ENCODE assay signal across 7 cellular contexts in genomic region chr3:25856902-25857518, GRCh38.
DNase-seq lines count a peak whose midpoint lies in the region; ATAC-seq and TF ChIP-seq lines count a peak whose summit lies in the region.

No MANE protein-coding gene starts in this region.

- no peaks in the 10 kb centered on the region for H3K4me1 ChIP-seq in breast epithelium
- peaks cover 6% of the 10 kb centered on the region for H3K4me1 ChIP-seq in lower lobe of right lung

- no peaks in the 10 kb centered on the region for H3K27me3 ChIP-seq in breast epithelium
- H3K27me3 ChIP-seq in lower lobe of right lung (ENCODE audit: low read depth), result no peaks in the 10 kb centered on the region

- ATAC-seq in GM19043 (IDR thresholded peaks at IDR 0.05; ENCODE audit: low read depth, unreplicated experiment), result peak; percentile 96
- ATAC-seq in HG03097 (IDR thresholded peaks at IDR 0.05; ENCODE audit: low FRiP score, unreplicated experiment), result peak; percentile 90
- peak; percentile 64 to 65 for ATAC-seq in lower lobe of right lung

- H3K9me3 ChIP-seq in breast epithelium (peaks cover 0 to 7% of the 10 kb centered on the region in 2 donors), lower lobe of right lung (no peaks in the 10 kb centered on the region)

- TF ChIP-seq POLR2A in breast epithelium (IDR thresholded peaks at IDR 0.05), result no peak

- H3K27ac ChIP-seq in breast epithelium (no peak overlapping the region), lower lobe of right lung (no peak overlapping the region)

- DNase-seq in Daoy (ENCODE audit: low read depth) (peak; percentile 4), NCI-H460 (ENCODE audit: extremely low read depth, low read depth) (peak; percentile 19), breast epithelium (ENCODE audit: low spot score in 2 of 2) (no peak), lower lobe of right lung (no peak)
- DNase-seq in stimulated activated CD4-positive, alpha-beta T cell treated with anti-CD3 and anti-CD28 coated beads, Interleukin-2, amount 100 ng/mL, for 48 hours, result no peak

- H3K36me3 ChIP-seq in breast epithelium, result no peaks in the 10 kb centered on the region
- H3K36me3 ChIP-seq in lower lobe of right lung, result no peaks in the 10 kb centered on the region

- H3K4me3 ChIP-seq in breast epithelium (no peak overlapping the region), lower lobe of right lung (no peak overlapping the region)

- intact Hi-C loops in breast epithelium (cut with DNase I; ENCODE audit: low total_unique reads) (no loop called here), lower lobe of right lung (cut with DNase I) (loop anchor here (5.0 kb wide), 1 partner anchor 210 kb away; no protein-coding TSS in a partner anchor)

- TF ChIP-seq CTCF in breast epithelium (IDR thresholded peaks at IDR 0.05), result peak in 2 of 3 donors; percentile 50
- peak; percentile 74 for TF ChIP-seq CTCF in lower lobe of right lung (IDR thresholded peaks at IDR 0.05)

Comparison
In these comparisons a context has a peak if more than half of its experiments do, and no peak if none do; other contexts are left out.
1. DNase-seq: peak in Daoy (single experiment) and NCI-H460 (single experiment); none in breast epithelium (0 of 2), lower lobe of right lung (single experiment) and stimulated activated CD4-positive, alpha-beta T cell treated with anti-CD3 and anti-CD28 coated beads, Interleukin-2, amount 100 ng/mL, for 48 hours (0 of 2).
2. Peak in every context shown above with its lines, with median percentiles within 50 percentile points of each other: ATAC-seq.